Comparison of ENCODE assay signal across 1 cellular context in the genomic region with DNA sequence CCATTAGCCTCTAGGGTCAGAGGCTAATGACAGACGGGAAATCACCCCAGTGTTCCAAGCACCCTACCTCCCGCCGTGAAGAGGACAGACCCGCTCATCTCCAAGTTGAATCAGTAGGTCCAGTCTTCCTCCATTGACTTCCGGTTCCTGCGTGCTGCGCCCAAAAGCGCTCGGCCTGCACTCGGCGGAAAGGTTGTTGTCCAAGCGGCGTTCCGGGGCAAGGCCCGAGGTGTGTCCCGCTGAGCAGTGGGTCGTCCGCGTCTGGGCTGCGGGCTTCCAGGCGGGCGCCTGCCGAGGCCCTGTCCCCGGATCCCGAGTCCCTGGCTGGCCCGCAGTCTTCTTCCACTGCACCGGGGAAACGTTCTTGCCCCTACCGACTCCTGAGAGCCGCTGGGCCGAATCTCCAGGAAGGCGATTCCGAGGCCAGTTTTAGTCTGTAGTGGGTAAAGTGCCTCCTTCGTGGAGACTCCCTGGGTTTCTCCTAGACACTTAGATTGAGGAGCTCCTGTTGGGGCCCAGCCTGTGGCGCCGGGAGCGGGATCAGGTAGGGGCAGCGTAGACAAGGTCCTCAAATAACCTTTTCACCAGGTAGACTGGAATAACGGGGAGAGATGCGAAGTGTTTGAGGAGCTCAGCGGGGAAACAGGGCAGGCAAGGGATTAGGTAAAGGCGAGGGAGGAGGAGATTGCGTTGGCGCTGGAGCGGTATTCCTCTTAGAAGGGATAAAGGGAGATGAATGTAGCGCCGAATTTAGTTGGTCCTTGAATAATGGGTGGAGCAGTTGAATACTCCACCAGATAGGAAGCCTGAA.
TF ChIP-seq lines count a peak whose summit lies in the region.

A gene with protein sequence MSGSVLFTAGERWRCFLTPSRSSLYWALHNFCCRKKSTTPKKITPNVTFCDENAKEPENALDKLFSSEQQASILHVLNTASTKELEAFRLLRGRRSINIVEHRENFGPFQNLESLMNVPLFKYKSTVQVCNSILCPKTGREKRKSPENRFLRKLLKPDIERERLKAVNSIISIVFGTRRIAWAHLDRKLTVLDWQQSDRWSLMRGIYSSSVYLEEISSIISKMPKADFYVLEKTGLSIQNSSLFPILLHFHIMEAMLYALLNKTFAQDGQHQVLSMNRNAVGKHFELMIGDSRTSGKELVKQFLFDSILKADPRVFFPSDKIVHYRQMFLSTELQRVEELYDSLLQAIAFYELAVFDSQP (minus strand): TSS at position 138 of the 811 bp plus-strand sequence. CDS start 40 bp downstream, at position 98.

TF ChIP-seq in HepG2, 621 proteins besides CTCF, POLR2A, EP300 and RAD21 (continued from another document and continues in another):
- TF ChIP-seq, protein P1, sequence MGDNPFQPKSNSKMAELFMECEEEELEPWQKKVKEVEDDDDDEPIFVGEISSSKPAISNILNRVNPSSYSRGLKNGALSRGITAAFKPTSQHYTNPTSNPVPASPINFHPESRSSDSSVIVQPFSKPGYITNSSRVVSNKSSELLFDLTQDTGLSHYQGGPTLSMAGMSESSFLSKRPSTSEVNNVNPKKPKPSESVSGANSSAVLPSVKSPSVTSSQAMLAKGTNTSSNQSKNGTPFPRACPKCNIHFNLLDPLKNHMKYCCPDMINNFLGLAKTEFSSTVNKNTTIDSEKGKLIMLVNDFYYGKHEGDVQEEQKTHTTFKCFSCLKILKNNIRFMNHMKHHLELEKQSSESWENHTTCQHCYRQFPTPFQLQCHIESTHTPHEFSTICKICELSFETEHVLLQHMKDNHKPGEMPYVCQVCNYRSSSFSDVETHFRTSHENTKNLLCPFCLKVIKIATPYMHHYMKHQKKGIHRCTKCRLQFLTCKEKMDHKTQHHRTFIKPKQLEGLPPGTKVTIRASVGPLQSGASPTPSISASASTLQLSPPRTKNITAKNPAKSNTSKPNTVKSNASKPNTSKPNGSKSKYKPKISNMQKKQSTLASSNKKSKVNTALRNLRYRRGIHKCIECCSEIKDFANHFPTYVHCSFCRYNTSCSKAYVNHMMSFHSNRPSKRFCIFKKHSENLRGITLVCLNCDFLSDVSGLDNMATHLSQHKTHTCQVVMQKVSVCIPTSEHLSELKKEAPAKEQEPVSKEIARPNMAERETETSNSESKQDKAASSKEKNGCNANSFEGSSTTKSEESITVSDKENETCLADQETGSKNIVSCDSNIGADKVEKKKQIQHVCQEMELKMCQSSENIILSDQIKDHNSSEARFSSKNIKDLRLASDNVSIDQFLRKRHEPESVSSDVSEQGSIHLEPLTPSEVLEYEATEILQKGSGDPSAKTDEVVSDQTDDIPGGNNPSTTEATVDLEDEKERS (CRISPR knock-in tag; IDR thresholded peaks at IDR 0.05) = peak; percentile 58; the same call in 1 of the 2 replicates
- 0 out of 2 replicates have a peak, but pooled peaks have one; percentile 70 for TF ChIP-seq ZNF720 (CRISPR knock-in tag; IDR thresholded peaks at IDR 0.05)
- peak; percentile 76 for TF ChIP-seq ZNF891 (CRISPR knock-in tag; IDR thresholded peaks at IDR 0.05)
- TF ChIP-seq, protein P2, sequence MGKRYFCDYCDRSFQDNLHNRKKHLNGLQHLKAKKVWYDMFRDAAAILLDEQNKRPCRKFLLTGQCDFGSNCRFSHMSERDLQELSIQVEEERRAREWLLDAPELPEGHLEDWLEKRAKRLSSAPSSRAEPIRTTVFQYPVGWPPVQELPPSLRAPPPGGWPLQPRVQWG (CRISPR knock-in tag; IDR thresholded peaks at IDR 0.05; ENCODE audit: borderline replicate concordance, low read depth) = no peak
- TF ChIP-seq GABPB1 (CRISPR knock-in tag; IDR thresholded peaks at IDR 0.05) = peak; percentile 100
- no peak for TF ChIP-seq ZSCAN22 (CRISPR knock-in tag; IDR thresholded peaks at IDR 0.05)
- TF ChIP-seq KDM4B (CRISPR knock-in tag; IDR thresholded peaks at IDR 0.05) = peak; percentile 91
- TF ChIP-seq, protein P3, sequence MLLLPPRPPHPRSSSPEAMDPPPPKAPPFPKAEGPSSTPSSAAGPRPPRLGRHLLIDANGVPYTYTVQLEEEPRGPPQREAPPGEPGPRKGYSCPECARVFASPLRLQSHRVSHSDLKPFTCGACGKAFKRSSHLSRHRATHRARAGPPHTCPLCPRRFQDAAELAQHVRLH (CRISPR knock-in tag; IDR thresholded peaks at IDR 0.05; ENCODE audit: borderline replicate concordance, low read depth) = peak; percentile 96
- TF ChIP-seq ZNF615 (CRISPR knock-in tag; IDR thresholded peaks at IDR 0.05; ENCODE audit: borderline replicate concordance) = peak; percentile 79; the same call in 1 of the 2 replicates
- TF ChIP-seq, protein P4, sequence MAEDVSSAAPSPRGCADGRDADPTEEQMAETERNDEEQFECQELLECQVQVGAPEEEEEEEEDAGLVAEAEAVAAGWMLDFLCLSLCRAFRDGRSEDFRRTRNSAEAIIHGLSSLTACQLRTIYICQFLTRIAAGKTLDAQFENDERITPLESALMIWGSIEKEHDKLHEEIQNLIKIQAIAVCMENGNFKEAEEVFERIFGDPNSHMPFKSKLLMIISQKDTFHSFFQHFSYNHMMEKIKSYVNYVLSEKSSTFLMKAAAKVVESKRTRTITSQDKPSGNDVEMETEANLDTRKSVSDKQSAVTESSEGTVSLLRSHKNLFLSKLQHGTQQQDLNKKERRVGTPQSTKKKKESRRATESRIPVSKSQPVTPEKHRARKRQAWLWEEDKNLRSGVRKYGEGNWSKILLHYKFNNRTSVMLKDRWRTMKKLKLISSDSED (CRISPR knock-in tag; IDR thresholded peaks at IDR 0.05) = no peak
- TF ChIP-seq RARA (CRISPR knock-in tag; IDR thresholded peaks at IDR 0.05) = peak; percentile 63
- no peak for TF ChIP-seq GTF2F1 (IDR thresholded peaks at IDR 0.05; ENCODE audit: low read length)
- TF ChIP-seq EZH2 (conservative IDR thresholded peaks at IDR 0.05; ENCODE audit: low read depth, low read length) = no peak
- peak; percentile 97 for TF ChIP-seq SAFB2 (CRISPR knock-in tag; IDR thresholded peaks at IDR 0.05; ENCODE audit: borderline replicate concordance, low read depth)
- TF ChIP-seq, protein P5, sequence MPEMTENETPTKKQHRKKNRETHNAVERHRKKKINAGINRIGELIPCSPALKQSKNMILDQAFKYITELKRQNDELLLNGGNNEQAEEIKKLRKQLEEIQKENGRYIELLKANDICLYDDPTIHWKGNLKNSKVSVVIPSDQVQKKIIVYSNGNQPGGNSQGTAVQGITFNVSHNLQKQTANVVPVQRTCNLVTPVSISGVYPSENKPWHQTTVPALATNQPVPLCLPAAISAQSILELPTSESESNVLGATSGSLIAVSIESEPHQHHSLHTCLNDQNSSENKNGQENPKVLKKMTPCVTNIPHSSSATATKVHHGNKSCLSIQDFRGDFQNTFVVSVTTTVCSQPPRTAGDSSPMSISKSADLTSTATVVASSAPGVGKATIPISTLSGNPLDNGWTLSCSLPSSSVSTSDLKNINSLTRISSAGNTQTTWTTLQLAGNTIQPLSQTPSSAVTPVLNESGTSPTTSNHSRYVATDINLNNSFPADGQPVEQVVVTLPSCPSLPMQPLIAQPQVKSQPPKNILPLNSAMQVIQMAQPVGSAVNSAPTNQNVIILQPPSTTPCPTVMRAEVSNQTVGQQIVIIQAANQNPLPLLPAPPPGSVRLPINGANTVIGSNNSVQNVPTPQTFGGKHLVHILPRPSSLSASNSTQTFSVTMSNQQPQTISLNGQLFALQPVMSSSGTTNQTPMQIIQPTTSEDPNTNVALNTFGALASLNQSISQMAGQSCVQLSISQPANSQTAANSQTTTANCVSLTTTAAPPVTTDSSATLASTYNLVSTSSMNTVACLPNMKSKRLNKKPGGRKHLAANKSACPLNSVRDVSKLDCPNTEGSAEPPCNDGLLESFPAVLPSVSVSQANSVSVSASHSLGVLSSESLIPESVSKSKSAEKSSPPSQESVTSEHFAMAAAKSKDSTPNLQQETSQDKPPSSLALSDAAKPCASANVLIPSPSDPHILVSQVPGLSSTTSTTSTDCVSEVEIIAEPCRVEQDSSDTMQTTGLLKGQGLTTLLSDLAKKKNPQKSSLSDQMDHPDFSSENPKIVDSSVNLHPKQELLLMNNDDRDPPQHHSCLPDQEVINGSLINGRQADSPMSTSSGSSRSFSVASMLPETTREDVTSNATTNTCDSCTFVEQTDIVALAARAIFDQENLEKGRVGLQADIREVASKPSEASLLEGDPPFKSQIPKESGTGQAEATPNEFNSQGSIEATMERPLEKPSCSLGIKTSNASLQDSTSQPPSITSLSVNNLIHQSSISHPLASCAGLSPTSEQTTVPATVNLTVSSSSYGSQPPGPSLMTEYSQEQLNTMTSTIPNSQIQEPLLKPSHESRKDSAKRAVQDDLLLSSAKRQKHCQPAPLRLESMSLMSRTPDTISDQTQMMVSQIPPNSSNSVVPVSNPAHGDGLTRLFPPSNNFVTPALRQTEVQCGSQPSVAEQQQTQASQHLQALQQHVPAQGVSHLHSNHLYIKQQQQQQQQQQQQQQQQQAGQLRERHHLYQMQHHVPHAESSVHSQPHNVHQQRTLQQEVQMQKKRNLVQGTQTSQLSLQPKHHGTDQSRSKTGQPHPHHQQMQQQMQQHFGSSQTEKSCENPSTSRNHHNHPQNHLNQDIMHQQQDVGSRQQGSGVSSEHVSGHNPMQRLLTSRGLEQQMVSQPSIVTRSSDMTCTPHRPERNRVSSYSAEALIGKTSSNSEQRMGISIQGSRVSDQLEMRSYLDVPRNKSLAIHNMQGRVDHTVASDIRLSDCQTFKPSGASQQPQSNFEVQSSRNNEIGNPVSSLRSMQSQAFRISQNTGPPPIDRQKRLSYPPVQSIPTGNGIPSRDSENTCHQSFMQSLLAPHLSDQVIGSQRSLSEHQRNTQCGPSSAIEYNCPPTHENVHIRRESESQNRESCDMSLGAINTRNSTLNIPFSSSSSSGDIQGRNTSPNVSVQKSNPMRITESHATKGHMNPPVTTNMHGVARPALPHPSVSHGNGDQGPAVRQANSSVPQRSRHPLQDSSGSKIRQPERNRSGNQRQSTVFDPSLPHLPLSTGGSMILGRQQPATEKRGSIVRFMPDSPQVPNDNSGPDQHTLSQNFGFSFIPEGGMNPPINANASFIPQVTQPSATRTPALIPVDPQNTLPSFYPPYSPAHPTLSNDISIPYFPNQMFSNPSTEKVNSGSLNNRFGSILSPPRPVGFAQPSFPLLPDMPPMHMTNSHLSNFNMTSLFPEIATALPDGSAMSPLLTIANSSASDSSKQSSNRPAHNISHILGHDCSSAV (CRISPR knock-in tag; IDR thresholded peaks at IDR 0.05; ENCODE audit: borderline replicate concordance) = no peak
- peak; percentile 85 for TF ChIP-seq ADNP (CRISPR knock-in tag; IDR thresholded peaks at IDR 0.05)
- peak; percentile 59; the same call in 1 of the 2 replicates for TF ChIP-seq ZNF33A (CRISPR knock-in tag; IDR thresholded peaks at IDR 0.05; ENCODE audit: borderline replicate concordance)
- no peak for TF ChIP-seq ZIK1 (CRISPR knock-in tag; IDR thresholded peaks at IDR 0.05; ENCODE audit: borderline replicate concordance, low read depth)
- 0 out of 2 replicates have a peak, but pooled peaks have one; percentile 76 for TF ChIP-seq ZNF230 (CRISPR knock-in tag; IDR thresholded peaks at IDR 0.05)
- peak; percentile 99 for TF ChIP-seq GATAD1 (CRISPR knock-in tag; IDR thresholded peaks at IDR 0.05)
- TF ChIP-seq, protein P6, sequence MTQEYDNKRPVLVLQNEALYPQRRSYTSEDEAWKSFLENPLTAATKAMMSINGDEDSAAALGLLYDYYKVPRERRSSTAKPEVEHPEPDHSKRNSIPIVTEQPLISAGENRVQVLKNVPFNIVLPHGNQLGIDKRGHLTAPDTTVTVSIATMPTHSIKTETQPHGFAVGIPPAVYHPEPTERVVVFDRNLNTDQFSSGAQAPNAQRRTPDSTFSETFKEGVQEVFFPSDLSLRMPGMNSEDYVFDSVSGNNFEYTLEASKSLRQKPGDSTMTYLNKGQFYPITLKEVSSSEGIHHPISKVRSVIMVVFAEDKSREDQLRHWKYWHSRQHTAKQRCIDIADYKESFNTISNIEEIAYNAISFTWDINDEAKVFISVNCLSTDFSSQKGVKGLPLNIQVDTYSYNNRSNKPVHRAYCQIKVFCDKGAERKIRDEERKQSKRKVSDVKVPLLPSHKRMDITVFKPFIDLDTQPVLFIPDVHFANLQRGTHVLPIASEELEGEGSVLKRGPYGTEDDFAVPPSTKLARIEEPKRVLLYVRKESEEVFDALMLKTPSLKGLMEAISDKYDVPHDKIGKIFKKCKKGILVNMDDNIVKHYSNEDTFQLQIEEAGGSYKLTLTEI (CRISPR knock-in tag; conservative IDR thresholded peaks at IDR 0.05) = no peak
- no peak for TF ChIP-seq ZNF577 (CRISPR knock-in tag; IDR thresholded peaks at IDR 0.05; ENCODE audit: borderline replicate concordance, low read depth)
- TF ChIP-seq, protein P7, sequence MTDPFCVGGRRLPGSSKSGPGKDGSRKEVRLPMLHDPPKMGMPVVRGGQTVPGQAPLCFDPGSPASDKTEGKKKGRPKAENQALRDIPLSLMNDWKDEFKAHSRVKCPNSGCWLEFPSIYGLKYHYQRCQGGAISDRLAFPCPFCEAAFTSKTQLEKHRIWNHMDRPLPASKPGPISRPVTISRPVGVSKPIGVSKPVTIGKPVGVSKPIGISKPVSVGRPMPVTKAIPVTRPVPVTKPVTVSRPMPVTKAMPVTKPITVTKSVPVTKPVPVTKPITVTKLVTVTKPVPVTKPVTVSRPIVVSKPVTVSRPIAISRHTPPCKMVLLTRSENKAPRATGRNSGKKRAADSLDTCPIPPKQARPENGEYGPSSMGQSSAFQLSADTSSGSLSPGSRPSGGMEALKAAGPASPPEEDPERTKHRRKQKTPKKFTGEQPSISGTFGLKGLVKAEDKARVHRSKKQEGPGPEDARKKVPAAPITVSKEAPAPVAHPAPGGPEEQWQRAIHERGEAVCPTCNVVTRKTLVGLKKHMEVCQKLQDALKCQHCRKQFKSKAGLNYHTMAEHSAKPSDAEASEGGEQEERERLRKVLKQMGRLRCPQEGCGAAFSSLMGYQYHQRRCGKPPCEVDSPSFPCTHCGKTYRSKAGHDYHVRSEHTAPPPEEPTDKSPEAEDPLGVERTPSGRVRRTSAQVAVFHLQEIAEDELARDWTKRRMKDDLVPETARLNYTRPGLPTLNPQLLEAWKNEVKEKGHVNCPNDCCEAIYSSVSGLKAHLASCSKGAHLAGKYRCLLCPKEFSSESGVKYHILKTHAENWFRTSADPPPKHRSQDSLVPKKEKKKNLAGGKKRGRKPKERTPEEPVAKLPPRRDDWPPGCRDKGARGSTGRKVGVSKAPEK (CRISPR knock-in tag; IDR thresholded peaks at IDR 0.05; ENCODE audit: borderline replicate concordance) = peak; percentile 99
- TF ChIP-seq ZNF24 (IDR thresholded peaks at IDR 0.05) = peak; percentile 74; the same call in 1 of the 2 replicates
- TF ChIP-seq MBNL3 (CRISPR knock-in tag; conservative IDR thresholded peaks at IDR 0.05) = no peak
- 0 out of 2 replicates have a peak, but pooled peaks have one; percentile 52 for TF ChIP-seq ZNF598 (CRISPR knock-in tag; IDR thresholded peaks at IDR 0.05; ENCODE audit: borderline replicate concordance)
- TF ChIP-seq FIP1L1 (IDR thresholded peaks at IDR 0.05; ENCODE audit: borderline replicate concordance, insufficient read depth, low read depth, low read length) = no peak
- no peak for TF ChIP-seq ZBTB7A (CRISPR knock-in tag; IDR thresholded peaks at IDR 0.05)
- peak; percentile 85 for TF ChIP-seq POLR2AphosphoS5 (IDR thresholded peaks at IDR 0.05; ENCODE audit: low read depth, low read length)
- TF ChIP-seq DNMT1 (CRISPR knock-in tag; IDR thresholded peaks at IDR 0.05) = peak; percentile 87; the same call in 1 of the 2 replicates
- TF ChIP-seq, protein P8, sequence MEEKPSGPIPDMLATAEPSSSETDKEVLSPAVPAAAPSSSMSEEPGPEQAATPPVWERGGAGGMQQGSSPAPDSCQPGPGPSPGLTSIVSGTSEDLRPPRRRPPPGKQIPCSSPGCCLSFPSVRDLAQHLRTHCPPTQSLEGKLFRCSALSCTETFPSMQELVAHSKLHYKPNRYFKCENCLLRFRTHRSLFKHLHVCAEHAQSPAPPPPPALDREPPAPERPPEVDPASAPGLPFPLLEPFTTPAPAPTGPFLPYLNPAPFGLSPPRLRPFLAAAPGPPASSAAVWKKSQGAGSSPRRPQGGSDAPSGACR (CRISPR knock-in tag; IDR thresholded peaks at IDR 0.05) = peak; percentile 51; the same call in 1 of the 2 replicates
- TF ChIP-seq FOXK2 (IDR thresholded peaks at IDR 0.05) = peak; percentile 46; the same call in 1 of the 2 replicates
- no peak for TF ChIP-seq ZNF207 (IDR thresholded peaks at IDR 0.05; ENCODE audit: borderline replicate concordance)
- no peak; the same call in 1 of the 2 replicates for TF ChIP-seq NFYB (CRISPR knock-in tag; IDR thresholded peaks at IDR 0.05)
